In the genomic region with DNA sequence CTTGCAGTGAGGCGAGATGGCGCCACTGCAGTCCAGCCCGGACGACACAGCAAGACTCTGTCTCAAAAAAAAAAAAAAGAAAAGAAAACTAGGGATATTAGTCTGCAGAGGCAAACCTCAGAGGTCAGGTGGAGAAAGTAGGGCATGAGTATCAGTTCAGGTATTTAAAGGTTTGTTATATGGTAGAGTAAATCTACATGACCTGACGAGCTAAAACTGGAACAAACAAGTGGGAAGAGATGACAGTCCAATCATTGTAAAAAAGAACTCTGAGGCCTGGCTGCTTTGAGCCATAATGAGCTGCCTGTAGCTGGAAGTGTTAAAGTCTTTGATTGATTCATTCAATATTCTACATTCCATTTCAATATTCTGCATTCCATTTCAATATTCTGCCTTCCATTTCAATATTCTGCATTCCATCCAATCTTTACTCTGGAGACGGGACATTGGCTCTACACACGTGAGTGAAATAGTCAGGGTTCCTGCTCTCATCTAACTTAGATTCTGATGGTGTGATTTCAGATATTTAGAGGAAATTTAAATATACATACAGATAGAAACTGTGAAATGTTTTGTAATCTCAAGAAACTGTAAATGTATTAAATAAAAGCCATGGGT, we compare ENCODE assay signal across 19 cellular contexts. TPM values are rescaled to one million over a fixed set of nuclear protein-coding genes. Genes with fewer than 3 reads are reported as not detected.
DNase-seq lines count a peak whose midpoint lies in the region; FAIRE-seq and TF ChIP-seq lines count a peak whose summit lies in the region.
"Had no signal": no experiment of that assay in that cellular context is flagged by ENCODE, and none has a peak within 500 bp of the region (broad histone marks: within the 10 kb centered on the region; RNA-seq: fewer than 3 reads in every experiment).

No MANE protein-coding gene starts in this region.

- peaks cover 13% of the 10 kb centered on the region; the same call in 1 of the 2 replicates for H3F3A ChIP-seq in GM23248 (ENCODE audit: insufficient read depth)

- FAIRE-seq in keratinocyte (lab: Jason Lieb, UNC) (peak; percentile 74), D721Med (lab: Jason Lieb, UNC) (no peak)
- FAIRE-seq: GM12891, GM18507, HTR-8/SVneo had no signal

- 62 to 79% methylated on average over 6 to 7 of the region's 7 CpGs for WGBS in GM23248 (ENCODE audit: low coverage in 1 of 2, low lambda C conversion rate in 2 of 2, missing lambda C conversion rate in 2 of 2), 2 experiments

- H3K4me3 ChIP-seq in GM23248: no peak overlapping the region
- H3K4me3 ChIP-seq in adipocyte (ENCODE audit: low read length): no peak overlapping the region
- peak overlapping the region in 1 of 3 experiments; percentile 45 for H3K4me3 ChIP-seq in keratinocyte (ENCODE audit: control insufficient read depth in 2 of 3, extremely low read depth in 1 of 3, insufficient read depth in 2 of 3, low read depth in 1 of 3, low read length in 3 of 3)
- no peak overlapping the region for H3K4me3 ChIP-seq in osteoblast (ENCODE audit: insufficient read depth, low read length)
- H3K4me3 ChIP-seq: BLaER1 treated with 17β-estradiol and CSF1 and Interleukin-3, amounts not matched to agents 10 nM and 100 nM; GM23338 had no signal

- H3K9me1 ChIP-seq in keratinocyte (ENCODE audit: control insufficient read depth, extremely low read depth, insufficient read depth, low read length): no peaks in the 10 kb centered on the region

- no peak overlapping the region for H3K4me2 ChIP-seq in GM23248 (ENCODE audit: unreplicated experiment)
- H3K4me2 ChIP-seq in keratinocyte (ENCODE audit: control insufficient read depth, extremely low read depth, insufficient read depth, low read depth, low read length): peak overlapping the region; percentile 62
- peak overlapping the region; percentile 7 for H3K4me2 ChIP-seq in osteoblast (ENCODE audit: insufficient read depth, low read length)
- H3K4me2 ChIP-seq: BLaER1 treated with 17β-estradiol and CSF1 and Interleukin-3, amounts not matched to agents 10 nM and 100 nM; GM23338 had no signal

- H3K9me3 ChIP-seq in GM23248 (ENCODE audit: low read depth) (no peaks in the 10 kb centered on the region), adipocyte (ENCODE audit: control insufficient read depth, low read length) (peaks cover 2% of the 10 kb centered on the region), keratinocyte (ENCODE audit: control insufficient read depth, low read depth, low read length) (no peaks in the 10 kb centered on the region), osteoblast (ENCODE audit: low read depth, low read length) (no peaks in the 10 kb centered on the region)

- dilution Hi-C loops in keratinocyte (cut with MboI; ENCODE audit: extremely low pct_ligation_motif_present, low sequenced_read_pairs): no loop called here

- H3K79me2 ChIP-seq in GM23248 (ENCODE audit: insufficient read depth) (no peaks in the 10 kb centered on the region), keratinocyte (ENCODE audit: control insufficient read depth, insufficient read depth, low read length) (no peaks in the 10 kb centered on the region), osteoblast (ENCODE audit: insufficient read depth, low read length) (no peaks in the 10 kb centered on the region)

- in situ Hi-C loops in GM23248 (cut with MboI): no loop called here

- no peak overlapping the region for H3K9ac ChIP-seq in GM23248
- peak overlapping the region; percentile 70 for H3K9ac ChIP-seq in adipocyte (ENCODE audit: low read length)
- peak overlapping the region; percentile 50 for H3K9ac ChIP-seq in keratinocyte (ENCODE audit: control insufficient read depth, extremely low read depth, insufficient read depth, low read length)
- H3K9ac ChIP-seq: BLaER1 treated with 17β-estradiol and CSF1 and Interleukin-3, amounts not matched to agents 10 nM and 100 nM had no signal

- peaks cover 23% of the 10 kb centered on the region for H3K4me1 ChIP-seq in GM23248 (ENCODE audit: insufficient read depth)
- peaks cover 11% of the 10 kb centered on the region for H3K4me1 ChIP-seq in adipocyte (ENCODE audit: control insufficient read depth, insufficient read depth, low read length)
- peaks cover 16% of the 10 kb centered on the region for H3K4me1 ChIP-seq in keratinocyte (ENCODE audit: control insufficient read depth, extremely low read depth, insufficient read depth, low read length)
- peaks cover 3% of the 10 kb centered on the region for H3K4me1 ChIP-seq in osteoblast (ENCODE audit: insufficient read depth, low read length)
- H3K4me1 ChIP-seq: BLaER1 treated with 17β-estradiol and CSF1 and Interleukin-3, amounts not matched to agents 10 nM and 100 nM had no signal

- POLR2A ChIA-PET in RWPE1 (lab: Yijun Ruan, JAX; ENCODE audit: low non-redundant PET): no interaction called here
- POLR2A ChIA-PET in HEK293T (lab: Yijun Ruan, JAX): interaction anchor here (0.7 kb wide), 1 partner anchor 86 kb away, joined by 3 read pairs; no protein-coding TSS in a partner anchor

- H3K9me2 ChIP-seq in GM23248 (ENCODE audit: insufficient read depth): no peaks in the 10 kb centered on the region

- CTCF ChIA-PET in RWPE1 (lab: Yijun Ruan, JAX) (no interaction called here), HEK293T (lab: Yijun Ruan, JAX) (no interaction called here)

- DNase-seq in GM23248 (no peak), adipocyte (ENCODE audit: low read depth) (no peak), keratinocyte (ENCODE audit: low read depth, low spot score) (peak; percentile 46), osteoblast (ENCODE audit: insufficient read length, low spot score, missing footprints) (no peak), RWPE1 (ENCODE audit: low spot score) (no peak), NCI-H69 (lab: John Stamatoyannopoulos, UW) (no peak), D721Med (ENCODE audit: insufficient read length, low spot score) (no peak), HEK293T (ENCODE audit: extremely low spot score) (no peak)
- DNase-seq: GF-D8, NCI-H1417 treated with DMSO at 0.1 percent for 48 hours, NCI-H2029 treated with DMSO at 0.1 percent for 48 hours, NCI-H2171 treated with DMSO at 0.1 percent for 48 hours, NCI-H82 had no signal

- TF ChIP-seq CTCF in keratinocyte (optimal IDR thresholded peaks at IDR 0.05 in 1 of 3, IDR thresholded peaks at IDR 0.05 in 1 of 3, conservative IDR thresholded peaks at IDR 0.05 in 1 of 3; ENCODE audit: extremely low read depth in 1 of 3, insufficient read depth in 2 of 3, low read length in 3 of 3) (no peak), osteoblast (IDR thresholded peaks at IDR 0.05; ENCODE audit: extremely low read depth, low read depth, low read length) (no peak), RWPE1 (conservative IDR thresholded peaks at IDR 0.05; ENCODE audit: low read depth) (no peak), D721Med (IDR thresholded peaks at IDR 0.05; ENCODE audit: insufficient read depth, missing control alignments) (no peak)

- no peaks in the 10 kb centered on the region for H3K36me3 ChIP-seq in GM23248 (ENCODE audit: low read depth)
- no peaks in the 10 kb centered on the region for H3K36me3 ChIP-seq in adipocyte (ENCODE audit: control insufficient read depth, insufficient read depth, low read length, severe bottlenecking)
- H3K36me3 ChIP-seq in keratinocyte (ENCODE audit: control insufficient read depth in 2 of 2, extremely low read depth in 1 of 2, insufficient read depth in 2 of 2, low read length in 2 of 2): no peaks in the 10 kb centered on the region
- no peaks in the 10 kb centered on the region for H3K36me3 ChIP-seq in osteoblast (ENCODE audit: insufficient read depth, low read length)
- H3K36me3 ChIP-seq: BLaER1 treated with 17β-estradiol and CSF1 and Interleukin-3, amounts not matched to agents 10 nM and 100 nM had no signal

- H3K27me3 ChIP-seq in GM23248 (replicated peaks; ENCODE audit: insufficient read depth) (no peaks in the 10 kb centered on the region), adipocyte (replicated peaks; ENCODE audit: control insufficient read depth, insufficient read depth, low read length) (no peaks in the 10 kb centered on the region), keratinocyte (ENCODE audit: control insufficient read depth, extremely low read depth, insufficient read depth, low read length) (no peaks in the 10 kb centered on the region), osteoblast (ENCODE audit: insufficient read depth, low read length) (no peaks in the 10 kb centered on the region)
- H3K27me3 ChIP-seq: BLaER1 treated with 17β-estradiol and CSF1 and Interleukin-3, amounts not matched to agents 10 nM and 100 nM had no signal

- H3K27ac ChIP-seq in GM23248: peak overlapping the region; percentile 41
- H3K27ac ChIP-seq in keratinocyte (ENCODE audit: control insufficient read depth, insufficient read depth, low read length): peak overlapping the region; percentile 84
- H3K27ac ChIP-seq in osteoblast (ENCODE audit: low read depth, low read length): peak overlapping the region; percentile 49
- no peak overlapping the region for H3K27ac ChIP-seq in RWPE1
- H3K27ac ChIP-seq: BLaER1 treated with 17β-estradiol and CSF1 and Interleukin-3, amounts not matched to agents 10 nM and 100 nM had no signal

- peak overlapping the region; percentile 61 for H2AFZ ChIP-seq in GM23248
- peak overlapping the region; percentile 61 for H2AFZ ChIP-seq in keratinocyte (ENCODE audit: control insufficient read depth, low read length)
- peak overlapping the region; percentile 27 for H2AFZ ChIP-seq in osteoblast (ENCODE audit: low read length)
- H2AFZ ChIP-seq: GM23338 had no signal

- H4K20me1 ChIP-seq in GM23248 (ENCODE audit: insufficient read depth) (no peaks in the 10 kb centered on the region), keratinocyte (ENCODE audit: control insufficient read depth, extremely low read depth, insufficient read depth, low read length) (no peaks in the 10 kb centered on the region), osteoblast (ENCODE audit: insufficient read depth, low read length) (no peaks in the 10 kb centered on the region)
- H4K20me1 ChIP-seq: BLaER1 treated with 17β-estradiol and CSF1 and Interleukin-3, amounts not matched to agents 10 nM and 100 nM had no signal

TF ChIP-seq in HEK293T, 16 proteins besides CTCF, POLR2A, EP300 and RAD21 (continues in another document):
- TF ChIP-seq HDGF (IDR thresholded peaks at IDR 0.05; ENCODE audit: borderline replicate concordance) (no peak), TARDBP (IDR thresholded peaks at IDR 0.05) (no peak), L3MBTL2 (conservative IDR thresholded peaks at IDR 0.05) (no peak), CTBP1 (IDR thresholded peaks at IDR 0.05; ENCODE audit: borderline replicate concordance) (no peak)

RNA-seq across cellular contexts. Expression of a gene that starts 28.9 kb away (rescaled TPM):
- total RNA-seq in GM23248 (2014; rRNA removed; shearing (Covaris generic)): 88.5 and 90.4 TPM in 2 replicates
- 128 and 129 TPM in 2 replicates for polyA plus RNA-seq in GM23248 (2016; fragmentation: Nextera tagmentation; extraction: Ambion mirVana)
- polyA plus RNA-seq in keratinocyte: 37.6 to 45.9 TPM (median 42.9 TPM) in 3 replicates
- 62.9 TPM for polyA plus RNA-seq in keratinocyte (2011; ENCODE audit: low read depth)
- polyA plus RNA-seq in keratinocyte (2011; cell fraction: cytosol; rRNA removed): 32.0 and 46.3 TPM in 2 replicates
- 38.5 and 43.3 TPM in 2 replicates for polyA plus RNA-seq in keratinocyte (2011; cell fraction: nucleus; rRNA removed)
- polyA plus RNA-seq in keratinocyte (2012; ENCODE audit: low replicate concordance): 25.5 and 51.0 TPM in 2 replicates
- polyA minus RNA-seq in keratinocyte: 6.6 to 20.9 TPM (median 16.2 TPM) in 3 replicates
- polyA minus RNA-seq in keratinocyte (2011; cell fraction: cytosol; rRNA and poly(A)+ RNA removed): 22.4 TPM
- polyA minus RNA-seq in keratinocyte (2011; cell fraction: nucleus; rRNA and poly(A)+ RNA removed): 14.1 and 36.8 TPM in 2 replicates
- 89.8 and 94.6 TPM in 2 replicates for total RNA-seq in osteoblast
- total RNA-seq: NCI-H460 had no signal
